Comparison of ENCODE assay signal across 15 cellular contexts in the genomic region with DNA sequence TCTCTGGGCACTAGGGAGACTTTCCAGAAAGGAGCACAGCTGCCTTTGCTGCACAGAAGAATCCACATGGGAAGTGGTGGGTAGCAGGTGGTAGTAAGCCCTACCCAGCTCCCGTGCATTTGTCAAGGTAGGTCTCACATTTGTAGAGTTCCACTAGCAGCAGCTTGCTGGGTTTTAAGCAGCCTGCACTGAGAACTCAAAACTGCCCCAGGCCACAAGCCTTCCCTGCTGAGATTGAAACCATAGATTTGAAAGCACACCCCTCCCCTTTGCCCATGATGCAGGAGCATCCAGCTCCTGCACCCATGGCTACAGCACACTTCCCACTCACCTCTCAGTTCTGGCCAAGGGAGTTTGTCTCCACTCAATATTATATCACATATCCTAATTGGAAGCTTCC.
DNase-seq lines count a peak whose midpoint lies in the region; ATAC-seq lines count a peak whose summit lies in the region.
"Had no signal": no experiment of that assay in that cellular context is flagged by ENCODE, and none has a peak within 500 bp of the region (broad histone marks: within the 10 kb centered on the region; RNA-seq: fewer than 3 reads in every experiment).

No MANE protein-coding gene starts in this region.

- no peaks in the 10 kb centered on the region for H3K4me1 ChIP-seq in SJCRH30
- H3K4me1 ChIP-seq: BE2C had no signal

- H3K4me1 Mint-ChIP-seq in stimulated activated memory B cell treated with anti-CD40 and anti-IgM and Interleukin-4, amounts not matched to agents 10 μg/mL and 1 μg/mL and 100 μg/mL, for 72 hours, result no peaks in the 10 kb centered on the region
- H3K4me1 Mint-ChIP-seq: CD4-positive, alpha-beta memory T cell; IgD-negative memory B cell had no signal

- H3K4me3 ChIP-seq in SJCRH30, result no peak overlapping the region

- H3K27me3 Mint-ChIP-seq in stimulated activated memory B cell treated with anti-CD40 and anti-IgM and Interleukin-4, amounts not matched to agents 10 μg/mL and 1 μg/mL and 100 μg/mL, for 72 hours, result no peaks in the 10 kb centered on the region
- H3K27me3 Mint-ChIP-seq: CD4-positive, alpha-beta memory T cell; IgD-negative memory B cell had no signal

- H3K36me3 ChIP-seq in SJCRH30, result no peaks in the 10 kb centered on the region
- H3K36me3 ChIP-seq: BE2C had no signal

- H3K27ac Mint-ChIP-seq in stimulated activated memory B cell treated with anti-CD40 and anti-IgM and Interleukin-4, amounts not matched to agents 10 μg/mL and 1 μg/mL and 100 μg/mL, for 72 hours, result no peak overlapping the region
- H3K27ac Mint-ChIP-seq: CD4-positive, alpha-beta memory T cell; IgD-negative memory B cell had no signal

- no peak overlapping the region for H3K4me3 Mint-ChIP-seq in stimulated activated memory B cell treated with anti-CD40 and anti-IgM and Interleukin-4, amounts not matched to agents 10 μg/mL and 1 μg/mL and 100 μg/mL, for 72 hours
- H3K4me3 Mint-ChIP-seq: CD4-positive, alpha-beta memory T cell had no signal

- ATAC-seq in stimulated activated memory B cell treated with anti-CD40 and anti-IgM and Interleukin-4, amounts not matched to agents 10 μg/mL and 1 μg/mL and 100 μg/mL, for 72 hours, result peak; percentile 45
- ATAC-seq in GM21360 (IDR thresholded peaks at IDR 0.05; ENCODE audit: unreplicated experiment), result no peak
- no peak for ATAC-seq in stimulated activated naive CD8-positive, alpha-beta T cell treated with anti-CD3 and anti-CD28 coated beads, Interleukin-15, Interleukin-2, amounts not matched to agents 100 U/mL and 50 U/mL, for 24 hours

- H3K27me3 ChIP-seq in SJCRH30, result no peaks in the 10 kb centered on the region
- H3K27me3 ChIP-seq: BE2C had no signal

- H3K27ac ChIP-seq in SJCRH30, result no peak overlapping the region
- H3K27ac ChIP-seq: C4-2B had no signal

- peaks cover 3% of the 10 kb centered on the region for H3K9me3 Mint-ChIP-seq in stimulated activated memory B cell treated with anti-CD40 and anti-IgM and Interleukin-4, amounts not matched to agents 10 μg/mL and 1 μg/mL and 100 μg/mL, for 72 hours

- DNase-seq in ELF-1 (ENCODE audit: low read depth, low spot score) (peak; percentile 2), SJCRH30 (peak; percentile 5 to 34), islet precursor cell (peak; percentile 67), AG08396 (ENCODE audit: low spot score) (no peak)
- no peak for DNase-seq in stimulated activated naive CD8-positive, alpha-beta T cell treated with anti-CD3 and anti-CD28 coated beads, Interleukin-15, Interleukin-2, amounts not matched to agents 100 U/mL and 50 U/mL, for 24 hours
- DNase-seq: BE2C; CD4-positive, alpha-beta memory T cell; DMS79; EL; GDM1; H7 had no signal

- H3K36me3 Mint-ChIP-seq in stimulated activated memory B cell treated with anti-CD40 and anti-IgM and Interleukin-4, amounts not matched to agents 10 μg/mL and 1 μg/mL and 100 μg/mL, for 72 hours, result no peaks in the 10 kb centered on the region
- H3K36me3 Mint-ChIP-seq: CD4-positive, alpha-beta memory T cell had no signal

- no peaks in the 10 kb centered on the region for H3K9me3 ChIP-seq in SJCRH30 (replicated peaks)
- H3K9me3 ChIP-seq: BE2C had no signal

Comparison
In these comparisons a context has a peak if more than half of its experiments do, and no peak if none do; other contexts are left out.
1. DNase-seq: peak in ELF-1 (single experiment), SJCRH30 (2 of 2) and islet precursor cell (single experiment); none in AG08396 (single experiment) and stimulated activated naive CD8-positive, alpha-beta T cell treated with anti-CD3 and anti-CD28 coated beads, Interleukin-15, Interleukin-2, amounts not matched to agents 100 U/mL and 50 U/mL, for 24 hours (single experiment).